ENCODE assay signal across 9 cellular contexts in genomic region chr17:17935321-17936271, GRCh38. TPM values are rescaled to one million over a fixed set of nuclear protein-coding genes. Genes with fewer than 3 reads are reported as not detected.
DNase-seq lines count a peak whose midpoint lies in the region; ATAC-seq, FAIRE-seq and TF ChIP-seq lines count a peak whose summit lies in the region.
"Had no signal": no experiment of that assay in that cellular context is flagged by ENCODE, and none has a peak within 500 bp of the region (broad histone marks: within the 10 kb centered on the region; RNA-seq: fewer than 3 reads in every experiment).

No MANE protein-coding gene starts in this region.

- H3K4me3 Mint-ChIP-seq in glutamatergic neuron (ENCODE audit: unreplicated experiment) = peak overlapping the region; percentile 4
- no peak overlapping the region for H3K4me3 Mint-ChIP-seq in activated T-cell treated with anti-CD3 and anti-CD28 coated beads, Interleukin-2, amount 50 U/mL, for 4 hours

- no peaks in the 10 kb centered on the region for H3K27me3 Mint-ChIP-seq in glutamatergic neuron (ENCODE audit: unreplicated experiment)
- H3K27me3 Mint-ChIP-seq in activated T-cell treated with anti-CD3 and anti-CD28 coated beads, Interleukin-2, amount 50 U/mL, for 4 hours (ENCODE audit: low read depth) = no peaks in the 10 kb centered on the region

- no peak for ATAC-seq in activated T-cell treated with anti-CD3 and anti-CD28 coated beads, Interleukin-2, amount 50 U/mL, for 4 hours
- no peak for ATAC-seq in HG03342 (IDR thresholded peaks at IDR 0.05; ENCODE audit: unreplicated experiment)

- no peak for TF ChIP-seq POLR2A in GM12892 (IDR thresholded peaks at IDR 0.05; ENCODE audit: low read depth, low read length)

- POLR2A ChIA-PET in HEK293T (lab: Yijun Ruan, JAX) = interaction anchor here (1.3 to 1.5 kb wide), 2 partner anchors 37 to 98 kb away, joined by 3 read pairs; partner anchors contain the start of genes DRC3, SREBF1 and TOM1L2

- peak overlapping the region; percentile 4 for H3K27ac Mint-ChIP-seq in glutamatergic neuron (ENCODE audit: unreplicated experiment)

- TF ChIP-seq CTCF in glutamatergic neuron (IDR thresholded peaks at IDR 0.05; ENCODE audit: partially characterized antibody, unreplicated experiment) (no peak), retinal pigment epithelial cell (conservative IDR thresholded peaks at IDR 0.05; ENCODE audit: low read depth, low read length) (no peak)

- peaks cover 28% of the 10 kb centered on the region for H3K4me1 Mint-ChIP-seq in glutamatergic neuron (ENCODE audit: low read depth, unreplicated experiment)
- peaks cover 42% of the 10 kb centered on the region for H3K4me1 Mint-ChIP-seq in activated T-cell treated with anti-CD3 and anti-CD28 coated beads, Interleukin-2, amount 50 U/mL, for 4 hours (ENCODE audit: low read depth)

- no peak for FAIRE-seq in GM12892 (lab: Jason Lieb, UNC)

- H3K9me3 Mint-ChIP-seq in glutamatergic neuron (ENCODE audit: unreplicated experiment) = peaks cover 2% of the 10 kb centered on the region
- no peaks in the 10 kb centered on the region for H3K9me3 Mint-ChIP-seq in activated T-cell treated with anti-CD3 and anti-CD28 coated beads, Interleukin-2, amount 50 U/mL, for 4 hours

- CTCF ChIA-PET in HEK293T (lab: Yijun Ruan, JAX) = interaction anchor here (0.6 to 1.9 kb wide), 7 partner anchors 8 to 794 kb away, joined by 3 to 8 read pairs (median 4); no protein-coding TSS in a partner anchor

- H3K4me3 ChIP-seq in retinal pigment epithelial cell (ENCODE audit: low read length) = no peak overlapping the region

- H3K36me3 Mint-ChIP-seq in glutamatergic neuron (ENCODE audit: unreplicated experiment) = no peaks in the 10 kb centered on the region
- H3K36me3 Mint-ChIP-seq in activated T-cell treated with anti-CD3 and anti-CD28 coated beads, Interleukin-2, amount 50 U/mL, for 4 hours (ENCODE audit: insufficient read depth) = peaks cover 2% of the 10 kb centered on the region

- DNase-seq in GM04504 (ENCODE audit: low read depth) (peak; percentile 88), SKM-1 (lab: John Stamatoyannopoulos, UW; ENCODE audit: unreplicated experiment) (peak; percentile 39), glutamatergic neuron (no peak), retinal pigment epithelial cell (ENCODE audit: low read depth) (peak; percentile 70), GM12892 (ENCODE audit: insufficient read length) (no peak), HEK293T (ENCODE audit: extremely low spot score) (no peak)
- DNase-seq in activated T-cell treated with anti-CD3 and anti-CD28 coated beads, Interleukin-2, amount 50 U/mL, for 4 hours = no peak
- DNase-seq: NCI-H1105 treated with DMSO at 0.1 percent for 48 hours had no signal

TF ChIP-seq in HEK293T, 16 proteins besides CTCF, POLR2A, EP300 and RAD21:
- TF ChIP-seq BHLHE40 (IDR thresholded peaks at IDR 0.05; ENCODE audit: borderline replicate concordance) (no peak), SP1 (IDR thresholded peaks at IDR 0.05) (no peak), SUZ12 (IDR thresholded peaks at IDR 0.05) (no peak), NFRKB (IDR thresholded peaks at IDR 0.05) (no peak), HDGF (IDR thresholded peaks at IDR 0.05; ENCODE audit: borderline replicate concordance) (no peak), ELF4 (IDR thresholded peaks at IDR 0.05) (no peak), L3MBTL2 (conservative IDR thresholded peaks at IDR 0.05) (no peak), TARDBP (IDR thresholded peaks at IDR 0.05) (no peak), FOXM1 (IDR thresholded peaks at IDR 0.05; ENCODE audit: borderline replicate concordance) (no peak), PKNOX1 (IDR thresholded peaks at IDR 0.05) (no peak), FOXA1 (IDR thresholded peaks at IDR 0.05) (no peak), CTBP1 (IDR thresholded peaks at IDR 0.05; ENCODE audit: borderline replicate concordance) (no peak), LEF1 (IDR thresholded peaks at IDR 0.05; ENCODE audit: borderline replicate concordance) (no peak), ZNF384 (IDR thresholded peaks at IDR 0.05) (no peak), FOXK2 (IDR thresholded peaks at IDR 0.05) (no peak), ARNT (IDR thresholded peaks at IDR 0.05) (no peak)

RNA-seq across cellular contexts. Expression of gene TOM1L2, which starts 36.6 kb away (rescaled TPM):
- 62.8 TPM for total RNA-seq in glutamatergic neuron (ENCODE audit: unreplicated experiment)
- 4.8 TPM for polyA plus RNA-seq in GM12892 (2012; ENCODE audit: missing spikeins)
- total RNA-seq in activated T-cell treated with anti-CD3 and anti-CD28 coated beads, Interleukin-2, amount 50 U/mL, for 4 hours = 1 to 10 TPM; 5.5 to 6.6 (median 5.5) TPM

RNA-seq across cellular contexts. Expression of gene DRC3, which starts 37.1 kb away (rescaled TPM):
- total RNA-seq in glutamatergic neuron (ENCODE audit: unreplicated experiment) = 0.29 TPM
- 1.0 TPM for polyA plus RNA-seq in GM12892 (2012; ENCODE audit: missing spikeins)
- total RNA-seq in activated T-cell treated with anti-CD3 and anti-CD28 coated beads, Interleukin-2, amount 50 U/mL, for 4 hours = 1 to 10 TPM in 1 of 3 donors, under 1 TPM in 2; 0.49 to 1.3 (median 0.55) TPM

Comparison
In these comparisons a context has a peak if more than half of its experiments do, and no peak if none do; other contexts are left out.
1. DNase-seq: peak in GM04504 (single experiment), SKM-1 (single experiment) and retinal pigment epithelial cell (single experiment); none in glutamatergic neuron (single experiment), GM12892 (single experiment), activated T-cell treated with anti-CD3 and anti-CD28 coated beads, Interleukin-2, amount 50 U/mL, for 4 hours (single experiment) and HEK293T (single experiment).